Comparison of ENCODE assay signal across 16 cellular contexts in genomic region chr20:9977629-9978028, GRCh38. TPM values are rescaled to one million over a fixed set of nuclear protein-coding genes. Genes with fewer than 3 reads are reported as not detected.
A peak's percentile ranks its signal among the peaks of the same experiment; 100 is the strongest.
DNase-seq lines count a peak whose midpoint lies in the region; FAIRE-seq and TF ChIP-seq lines count a peak whose summit lies in the region.
"Had no signal": no experiment of that assay in that cellular context is flagged by ENCODE, and none has a peak within 500 bp of the region (broad histone marks: within the 10 kb centered on the region; RNA-seq: fewer than 3 reads in every experiment).

No MANE protein-coding gene starts in this region.

- H3K23ac ChIP-seq in mesenchymal stem cell (ENCODE audit: low read length in 2 of 2) = no peak overlapping the region

- no peaks in the 10 kb centered on the region for H3K79me2 ChIP-seq in GM23248 (ENCODE audit: insufficient read depth)

- H2BK15ac ChIP-seq in mesenchymal stem cell (ENCODE audit: low read depth, poor library complexity, severe bottlenecking) = no peak overlapping the region

- H3K4me3 ChIP-seq in GM23248 (no peak overlapping the region), NT2/D1 (ENCODE audit: insufficient read length, low read depth) (no peak overlapping the region), bronchial epithelial cell (ENCODE audit: low read depth, low read length) (no peak overlapping the region), mesenchymal stem cell (ENCODE audit: insufficient read depth in 1 of 2, low read depth in 1 of 2, low read length in 2 of 2) (no peak overlapping the region)
- H3K4me3 ChIP-seq: gastrocnemius medialis, lung, neural progenitor cell, thyroid gland had no signal

- peak; percentile 4 for DNase-seq in GM23248
- no peak for DNase-seq in NT2/D1 (ENCODE audit: low read depth, low spot score)
- DNase-seq in bronchial epithelial cell (ENCODE audit: low read depth) = peak; percentile 77
- no peak for DNase-seq in mesenchymal stem cell
- no peak for DNase-seq in NCI-H2227 (lab: John Stamatoyannopoulos, UW; ENCODE audit: unreplicated experiment)
- no peak for DNase-seq in DMS153 (lab: John Stamatoyannopoulos, UW)
- DNase-seq in NCI-H1930 (lab: John Stamatoyannopoulos, UW) = no peak
- DNase-seq: activated CD4-positive, CD25-positive, alpha-beta regulatory T cell treated with anti-CD3 and anti-CD28 coated beads, Interleukin-2, amount 50 U/mL, for 72 hours; activated T-cell treated with anti-CD3 and anti-CD28 coated beads, Interleukin-2, amount 50 U/mL, for 1 hour; stimulated activated naive CD4-positive, alpha-beta T cell treated with Interleukin-2 at 50 U/mL for 16 hours had no signal

- H2AK5ac ChIP-seq in mesenchymal stem cell (ENCODE audit: low read length, severe bottlenecking) = no peak overlapping the region

- H3K9me3 ChIP-seq in GM23248 (ENCODE audit: low read depth) = no peaks in the 10 kb centered on the region
- no peaks in the 10 kb centered on the region for H3K9me3 ChIP-seq in NT2/D1 (ENCODE audit: insufficient read depth, low read length)
- no peaks in the 10 kb centered on the region for H3K9me3 ChIP-seq in mesenchymal stem cell (ENCODE audit: control insufficient read depth, low read length)
- H3K9me3 ChIP-seq: gastrocnemius medialis, thyroid gland had no signal

- H3K9ac ChIP-seq in GM23248 = no peak overlapping the region
- H3K9ac ChIP-seq in NT2/D1 (ENCODE audit: insufficient read length, low read depth) = peak overlapping the region; percentile 8
- peak overlapping the region; percentile 80 for H3K9ac ChIP-seq in mesenchymal stem cell (ENCODE audit: low read length)
- H3K9ac ChIP-seq: KMS-11, neural progenitor cell had no signal

- H3K9me2 ChIP-seq in GM23248 (ENCODE audit: insufficient read depth) = no peaks in the 10 kb centered on the region

- H2AFZ ChIP-seq in GM23248 = no peak overlapping the region
- no peak overlapping the region for H2AFZ ChIP-seq in mesenchymal stem cell (ENCODE audit: low read depth, low read length)
- H2AFZ ChIP-seq: neural progenitor cell had no signal

- no peak overlapping the region for H3K14ac ChIP-seq in mesenchymal stem cell (ENCODE audit: low read length in 2 of 2)

- 53 to 54% methylated on average over 1 of the region's 1 CpG for WGBS in GM23248 (ENCODE audit: low coverage in 1 of 2, low lambda C conversion rate in 2 of 2, missing lambda C conversion rate in 2 of 2), 2 experiments
- 17% methylated on average over 1 of the region's 1 CpG for whole genome bisulfite sequencing in mesenchymal stem cell

- H4K91ac ChIP-seq in mesenchymal stem cell (ENCODE audit: low read length) = no peak overlapping the region

- H3K36me3 ChIP-seq in GM23248 (ENCODE audit: low read depth) = no peaks in the 10 kb centered on the region
- no peaks in the 10 kb centered on the region for H3K36me3 ChIP-seq in NT2/D1 (ENCODE audit: insufficient read depth, insufficient read length, low read length)
- no peaks in the 10 kb centered on the region for H3K36me3 ChIP-seq in bronchial epithelial cell (ENCODE audit: control insufficient read depth, insufficient read depth, low read length)
- H3K36me3 ChIP-seq in mesenchymal stem cell (ENCODE audit: control insufficient read depth in 1 of 2, insufficient read depth in 2 of 2, low read depth in 1 of 2, low read length in 2 of 2) = no peaks in the 10 kb centered on the region
- H3K36me3 ChIP-seq: gastrocnemius medialis, neural progenitor cell, thyroid gland had no signal

- H4K20me1 ChIP-seq in GM23248 (ENCODE audit: insufficient read depth) = no peaks in the 10 kb centered on the region

- no peak overlapping the region for H2BK5ac ChIP-seq in mesenchymal stem cell (ENCODE audit: low read depth, low read length, poor library complexity, severe bottlenecking)

- H2BK120ac ChIP-seq in mesenchymal stem cell (ENCODE audit: low read depth, low read length) = no peak overlapping the region

- H3K4me2 ChIP-seq in GM23248 (ENCODE audit: unreplicated experiment) (no peak overlapping the region), mesenchymal stem cell (ENCODE audit: low read length, poor library complexity, severe bottlenecking) (no peak overlapping the region)
- H3K4me2 ChIP-seq: neural progenitor cell had no signal

- peaks cover 10% of the 10 kb centered on the region; the same call in 1 of the 2 replicates for H3K27me3 ChIP-seq in GM23248 (replicated peaks; ENCODE audit: insufficient read depth)
- no peaks in the 10 kb centered on the region for H3K27me3 ChIP-seq in NT2/D1 (ENCODE audit: insufficient read depth, insufficient read length)
- no peaks in the 10 kb centered on the region for H3K27me3 ChIP-seq in bronchial epithelial cell (ENCODE audit: control insufficient read depth, insufficient read depth, low read length)
- peaks cover 0 to 8% of the 10 kb centered on the region in 2 experiments for H3K27me3 ChIP-seq in mesenchymal stem cell (ENCODE audit: control insufficient read depth in 1 of 2, insufficient read depth in 1 of 2, low read length in 2 of 2)
- H3K27me3 ChIP-seq: gastrocnemius medialis, neural progenitor cell, thyroid gland had no signal

- H4K8ac ChIP-seq in mesenchymal stem cell (ENCODE audit: low read length) = no peak overlapping the region

- no peak for FAIRE-seq in bronchial epithelial cell (lab: Jason Lieb, UNC)
- FAIRE-seq: GM12892 had no signal

- H2BK12ac ChIP-seq in mesenchymal stem cell (ENCODE audit: low read length in 2 of 2) = no peak overlapping the region

- in situ Hi-C loops in GM23248 (cut with MboI) = loop anchor here (10.0 to 25.0 kb wide), 2 partner anchors 437 to 1560 kb away; no protein-coding TSS in a partner anchor

- no peak for TF ChIP-seq CTCF in bronchial epithelial cell (IDR thresholded peaks at IDR 0.05; ENCODE audit: insufficient read depth, low read length, severe bottlenecking)

- no peak overlapping the region for H3K4ac ChIP-seq in mesenchymal stem cell (ENCODE audit: low read depth in 1 of 2, low read length in 2 of 2)

- H3K27ac ChIP-seq in GM23248 = no peak overlapping the region
- H3K27ac ChIP-seq in mesenchymal stem cell (ENCODE audit: low read length, poor library complexity, severe bottlenecking) = no peak overlapping the region
- H3K27ac ChIP-seq: gastrocnemius medialis, KMS-11, neural progenitor cell, thyroid gland had no signal

- H3F3A ChIP-seq in GM23248 (ENCODE audit: insufficient read depth) = no peaks in the 10 kb centered on the region

- H3K18ac ChIP-seq in mesenchymal stem cell (ENCODE audit: low read depth in 1 of 2, low read length in 2 of 2) = no peak overlapping the region

- H3K79me1 ChIP-seq in mesenchymal stem cell (replicated peaks; ENCODE audit: low read length, poor library complexity, severe bottlenecking) = no peaks in the 10 kb centered on the region

- no peaks in the 10 kb centered on the region for H3K4me1 ChIP-seq in GM23248 (ENCODE audit: insufficient read depth)
- no peaks in the 10 kb centered on the region for H3K4me1 ChIP-seq in NT2/D1 (ENCODE audit: insufficient read depth, insufficient read length)
- no peaks in the 10 kb centered on the region for H3K4me1 ChIP-seq in mesenchymal stem cell (ENCODE audit: control insufficient read depth, insufficient read depth, low read depth, low read length)
- H3K4me1 ChIP-seq: gastrocnemius medialis, neural progenitor cell, thyroid gland had no signal

RNA-seq across cellular contexts. Expression of gene ANKEF1, which starts 57.2 kb away (rescaled TPM):
- total RNA-seq in GM23248 (2014; rRNA removed; shearing (Covaris generic)) = 0.22 and 0.76 TPM in 2 replicates
- polyA plus RNA-seq in GM23248 (2016; fragmentation: Nextera tagmentation; extraction: Ambion mirVana) = 0.06 TPM in 2 replicates
- 4.2 and 5.2 TPM in 2 replicates for total RNA-seq in bronchial epithelial cell
- 0.69 TPM for polyA plus RNA-seq in mesenchymal stem cell (2013, experiment 1 of 2)
- polyA plus RNA-seq in mesenchymal stem cell (2013, experiment 2 of 2) = 0.77 TPM

Comparison
In these comparisons a context has a peak if more than half of its experiments do, and no peak if none do; other contexts are left out.
1. DNase-seq: peak in GM23248 (single experiment) and bronchial epithelial cell (single experiment); none in NT2/D1 (single experiment), mesenchymal stem cell (single experiment), NCI-H2227 (single experiment), DMS153 (single experiment) and NCI-H1930 (0 of 2).